In genomic region chr14:105691321-105691720, GRCh38 we compare ENCODE assay signal across 8 cellular contexts.
DNase-seq lines count a peak whose midpoint lies in the region; ATAC-seq and TF ChIP-seq lines count a peak whose summit lies in the region.
"Not testable (repeated sequence)": the region's sequence is repeated elsewhere in the genome, so short reads cannot be mapped to it uniquely, and the experiment has no call there.

No MANE protein-coding gene starts in this region.

- peaks cover 65% of the 10 kb centered on the region for H3K4me1 ChIP-seq in Karpas-422 (ENCODE audit: low read length)
- H3K4me1 ChIP-seq in osteoblast (ENCODE audit: insufficient read depth, low read length); upper lobe of right lung: not testable (repeated sequence)

- TF ChIP-seq CTCF in SU-DHL-6 (IDR thresholded peaks at IDR 0.05; ENCODE audit: insufficient read depth, low read length, poor library complexity, severe bottlenecking); osteoblast (IDR thresholded peaks at IDR 0.05; ENCODE audit: extremely low read depth, low read depth, low read length); upper lobe of right lung (IDR thresholded peaks at IDR 0.05): not testable (repeated sequence)

- H4K20me1 ChIP-seq in Karpas-422 (ENCODE audit: insufficient read depth, low read depth, low read length); SU-DHL-6 (ENCODE audit: low read depth, low read length); osteoblast (ENCODE audit: insufficient read depth, low read length): not testable (repeated sequence)

- H3K9ac ChIP-seq in Karpas-422 (ENCODE audit: low read length) (peak overlapping the region; percentile 75; the same call in 1 of the 2 replicates), SU-DHL-6 (ENCODE audit: low read length) (peak overlapping the region; percentile 71)

- intact Hi-C loops in upper lobe of right lung (cut with DNase I): not testable (repeated sequence)

- DNase-seq in DMS 273 (lab: John Stamatoyannopoulos, UW; ENCODE audit: unreplicated experiment) (peak; percentile 68), Karpas-422 (peak; percentile 48), NCI-H2171 treated with DMSO at 0.1 percent for 48 hours (lab: John Stamatoyannopoulos, UW) (peak; percentile 54), islet precursor cell (peak; percentile 26), osteoblast (ENCODE audit: insufficient read length, low spot score, missing footprints) (peak; percentile 43), upper lobe of right lung (peak; percentile 41)
- peak; percentile 34 for DNase-seq in activated naive CD8-positive, alpha-beta T cell treated with anti-CD3 and anti-CD28 coated beads, Interleukin-2, amount 10 ng/mL, durations not matched to agents 7 days and 5 days

- not testable (repeated sequence) for H3K4me3 Mint-ChIP-seq in activated naive CD8-positive, alpha-beta T cell treated with anti-CD3 and anti-CD28 coated beads, Interleukin-2, amount 10 ng/mL, durations not matched to agents 7 days and 5 days

- H3K9me3 ChIP-seq in Karpas-422 (ENCODE audit: low read length); SU-DHL-6 (ENCODE audit: insufficient read depth, low read length); osteoblast (ENCODE audit: low read depth, low read length); upper lobe of right lung: not testable (repeated sequence)

- H3K4me1 Mint-ChIP-seq in activated naive CD8-positive, alpha-beta T cell treated with anti-CD3 and anti-CD28 coated beads, Interleukin-2, amount 10 ng/mL, durations not matched to agents 7 days and 5 days: not testable (repeated sequence)

- H3K27ac ChIP-seq in Karpas-422 (ENCODE audit: low read length): peak overlapping the region; percentile 95
- H3K27ac ChIP-seq in SU-DHL-6 (ENCODE audit: low read depth, low read length): peak overlapping the region; percentile 99
- H3K27ac ChIP-seq in osteoblast (ENCODE audit: low read depth, low read length); upper lobe of right lung: not testable (repeated sequence)

- H3K79me2 ChIP-seq in Karpas-422 (ENCODE audit: low read length); osteoblast (ENCODE audit: insufficient read depth, low read length): not testable (repeated sequence)
- peaks cover 17% of the 10 kb centered on the region; the same call in 1 of the 2 replicates for H3K79me2 ChIP-seq in SU-DHL-6 (ENCODE audit: insufficient read depth, low read length)

- not testable (repeated sequence) for H3K27ac Mint-ChIP-seq in activated naive CD8-positive, alpha-beta T cell treated with anti-CD3 and anti-CD28 coated beads, Interleukin-2, amount 10 ng/mL, durations not matched to agents 7 days and 5 days

- H3K36me3 ChIP-seq in Karpas-422 (ENCODE audit: insufficient read depth, low read length); SU-DHL-6 (ENCODE audit: low read length); osteoblast (ENCODE audit: insufficient read depth, low read length); upper lobe of right lung: not testable (repeated sequence)

- H3K9me3 Mint-ChIP-seq in activated naive CD8-positive, alpha-beta T cell treated with anti-CD3 and anti-CD28 coated beads, Interleukin-2, amount 10 ng/mL, durations not matched to agents 7 days and 5 days: peaks cover 26% of the 10 kb centered on the region

- not testable (repeated sequence) for H2AFZ ChIP-seq in Karpas-422 (ENCODE audit: low read length); SU-DHL-6 (ENCODE audit: low read depth, low read length, severe bottlenecking); osteoblast (ENCODE audit: low read length)

- H3K4me3 ChIP-seq in Karpas-422 (ENCODE audit: low read length); SU-DHL-6 (ENCODE audit: insufficient read depth, low read length, poor library complexity, severe bottlenecking); osteoblast (ENCODE audit: insufficient read depth, low read length); upper lobe of right lung: not testable (repeated sequence)

- H3K4me2 ChIP-seq in Karpas-422 (ENCODE audit: low read depth, low read length, poor library complexity, severe bottlenecking); osteoblast (ENCODE audit: insufficient read depth, low read length): not testable (repeated sequence)
- H3K4me2 ChIP-seq in SU-DHL-6 (ENCODE audit: low read depth, low read length, poor library complexity, severe bottlenecking): peak overlapping the region; percentile 43

- H3K36me3 Mint-ChIP-seq in activated naive CD8-positive, alpha-beta T cell treated with anti-CD3 and anti-CD28 coated beads, Interleukin-2, amount 10 ng/mL, durations not matched to agents 7 days and 5 days: not testable (repeated sequence)

- H3K9me2 ChIP-seq in Karpas-422 (replicated peaks; ENCODE audit: insufficient read depth, low read length); SU-DHL-6 (replicated peaks; ENCODE audit: insufficient read depth, low read length): not testable (repeated sequence)

- POLR2A ChIA-PET in activated naive CD8-positive, alpha-beta T cell treated with anti-CD3 and anti-CD28 coated beads, Interleukin-2, amount 10 ng/mL, durations not matched to agents 7 days and 5 days (lab: Charles Lee): not testable (repeated sequence)

- ATAC-seq in activated naive CD8-positive, alpha-beta T cell treated with anti-CD3 and anti-CD28 coated beads, Interleukin-2, amount 10 ng/mL, durations not matched to agents 7 days and 5 days (ENCODE audit: low read depth); upper lobe of right lung: not testable (repeated sequence)

- peaks cover 41% of the 10 kb centered on the region for H3F3A ChIP-seq in SU-DHL-6 (ENCODE audit: insufficient read depth)

- H3K27me3 Mint-ChIP-seq in activated naive CD8-positive, alpha-beta T cell treated with anti-CD3 and anti-CD28 coated beads, Interleukin-2, amount 10 ng/mL, durations not matched to agents 7 days and 5 days: not testable (repeated sequence)

- not testable (repeated sequence) for H3K27me3 ChIP-seq in Karpas-422 (ENCODE audit: low read length); SU-DHL-6 (ENCODE audit: low read length); osteoblast (ENCODE audit: insufficient read depth, low read length); upper lobe of right lung
